10 cellular contexts compared by ENCODE assay signal in genomic region chr14:23631234-23631633, GRCh38. TPM values are rescaled to one million over a fixed set of nuclear protein-coding genes. Genes with fewer than 3 reads are reported as not detected.
DNase-seq lines count a peak whose midpoint lies in the region; ATAC-seq and TF ChIP-seq lines count a peak whose summit lies in the region.
"Had no signal": no experiment of that assay in that cellular context is flagged by ENCODE, and none has a peak within 500 bp of the region (broad histone marks: within the 10 kb centered on the region; RNA-seq: fewer than 3 reads in every experiment).

No MANE protein-coding gene starts in this region.

- H3K9me2 ChIP-seq in PC-9 (ENCODE audit: insufficient read depth) = no peaks in the 10 kb centered on the region

- H3K9me3 Mint-ChIP-seq in mesothelial cell of epicardium = peaks cover 6% of the 10 kb centered on the region
- peaks cover 0 to under 1% (median 0%) of the 10 kb centered on the region in 3 donors for H3K9me3 Mint-ChIP-seq in T-cell

- no peaks in the 10 kb centered on the region; the same call in 1 of the 2 replicates for H3F3A ChIP-seq in PC-9 (ENCODE audit: insufficient read depth, low read depth)

- H3K4me3 Mint-ChIP-seq in mesothelial cell of epicardium (no peak overlapping the region), T-cell (no peak overlapping the region)

- peaks cover 8% of the 10 kb centered on the region for H3K4me1 ChIP-seq in PC-9 (replicated peaks; ENCODE audit: insufficient read depth)
- peaks cover 32% of the 10 kb centered on the region for H3K4me1 ChIP-seq in body of pancreas
- H3K4me1 ChIP-seq in spleen = peaks cover 14 to 27% (median 21%) of the 10 kb centered on the region in 6 donors

- BruUV-seq in PC-9 (replicated peaks; lab: Mats Ljungman, UMichigan) = no TSS peak

- intact Hi-C loops in PC-9 (cut with micrococcal nuclease; ENCODE audit: unreplicated experiment) = loop anchor here (5.0 kb wide), 1 partner anchor 36 kb away; no protein-coding TSS in a partner anchor
- intact Hi-C loops in body of pancreas (cut with DNase I) = no loop called here
- intact Hi-C loops in spleen (cut with DNase I; ENCODE audit: low total_unique reads) = no loop called here

- peak overlapping the region; percentile 53 for H3K27ac Mint-ChIP-seq in mesothelial cell of epicardium
- peak overlapping the region in 1 of 2 donors; percentile 43 for H3K27ac Mint-ChIP-seq in T-cell

- TF ChIP-seq CTCF in PC-9 (conservative IDR thresholded peaks at IDR 0.05) (no peak), body of pancreas (IDR thresholded peaks at IDR 0.05) (no peak), mesothelial cell of epicardium (IDR thresholded peaks at IDR 0.05; ENCODE audit: unreplicated experiment) (no peak), spleen (IDR thresholded peaks at IDR 0.05 in 8 of 11, conservative IDR thresholded peaks at IDR 0.05 in 3 of 11) (no peak)

- H3K27ac ChIP-seq in PC-9 (no peak overlapping the region), body of pancreas (peak overlapping the region in 3 of 4 donors; percentile 72 to 80 (median 76)), spleen (peak overlapping the region in 5 of 8 donors; percentile 39 to 72 (median 70))

- peaks cover 33% of the 10 kb centered on the region for H3K4me1 Mint-ChIP-seq in mesothelial cell of epicardium
- H3K4me1 Mint-ChIP-seq in T-cell = peaks cover 7 to 11% (median 11%) of the 10 kb centered on the region in 3 donors

- ATAC-seq in body of pancreas = no peak
- no peak for ATAC-seq in T-cell (replicated peaks in 1 of 4)
- ATAC-seq in HG02981 (IDR thresholded peaks at IDR 0.05; ENCODE audit: unreplicated experiment) = no peak

- H3K4me2 ChIP-seq in PC-9 = 0 out of 2 replicates have a peak overlapping the region, but pooled peaks have one; percentile 34

- H3K9me3 ChIP-seq in PC-9 (ENCODE audit: insufficient read depth, low read depth) (no peaks in the 10 kb centered on the region), body of pancreas (no peaks in the 10 kb centered on the region), spleen (peaks cover 0 to 5% (median 1%) of the 10 kb centered on the region in 8 donors)

- peaks cover under 1% of the 10 kb centered on the region for H3K79me2 ChIP-seq in PC-9 (ENCODE audit: low read depth)

- H2AFZ ChIP-seq in PC-9 = no peak overlapping the region

- POLR2A ChIA-PET in PC-9 (lab: Charles Lee; ENCODE audit: unreplicated experiment) (no interaction called here), T-cell (lab: Charles Lee) (interaction anchor here in 1 of 2 donors (0.6 kb wide), 1 partner anchor 152 kb away, joined by 16 read pairs; no protein-coding TSS in a partner anchor)

- H3K27me3 ChIP-seq in PC-9 (ENCODE audit: insufficient read depth, low read depth) = no peaks in the 10 kb centered on the region
- H3K27me3 ChIP-seq in body of pancreas = no peaks in the 10 kb centered on the region
- H3K27me3 ChIP-seq in spleen (replicated peaks in 1 of 7) = no peaks in the 10 kb centered on the region

- no peak for TF ChIP-seq POLR2A in body of pancreas (IDR thresholded peaks at IDR 0.05)
- TF ChIP-seq POLR2A in spleen (IDR thresholded peaks at IDR 0.05) = no peak

- H3K36me3 Mint-ChIP-seq in mesothelial cell of epicardium (no peaks in the 10 kb centered on the region), T-cell (no peaks in the 10 kb centered on the region)

- DNase-seq in PC-9 (no peak), body of pancreas (no peak), mesothelial cell of epicardium (ENCODE audit: low spot score in 2 of 2, unreplicated experiment in 2 of 2) (no peak), spleen (no peak), T-cell (no peak), GDM1 (lab: John Stamatoyannopoulos, UW) (no peak)

- H4K20me1 ChIP-seq in PC-9 (ENCODE audit: insufficient read depth) = no peaks in the 10 kb centered on the region

- H3K4me3 ChIP-seq in PC-9 (no peak overlapping the region), body of pancreas (no peak overlapping the region), spleen (no peak overlapping the region)

- no peaks in the 10 kb centered on the region for H3K27me3 Mint-ChIP-seq in mesothelial cell of epicardium (ENCODE audit: low read depth)
- H3K27me3 Mint-ChIP-seq in T-cell = no peaks in the 10 kb centered on the region

- no peaks in the 10 kb centered on the region for H3K36me3 ChIP-seq in PC-9 (ENCODE audit: low read depth)
- no peaks in the 10 kb centered on the region for H3K36me3 ChIP-seq in body of pancreas (replicated peaks in 1 of 2; ENCODE audit: insufficient read depth in 1 of 2, low read depth in 2 of 2)
- H3K36me3 ChIP-seq in spleen = no peaks in the 10 kb centered on the region

- CTCF ChIA-PET in PC-9 (lab: Charles Lee) (interaction anchor here (0.6 to 3.0 kb wide), 10 partner anchors 9 to 1578 kb away, joined by 3 to 13 read pairs (median 6); no protein-coding TSS in a partner anchor), T-cell (lab: Charles Lee) (interaction anchor here (0.5 to 3.0 kb wide), 18 partner anchors 10 to 554 kb away, joined by 3 to 16 read pairs (median 6); no protein-coding TSS in a partner anchor)

RNA-seq across cellular contexts. Expression of gene DHRS2, which starts 4.9 kb away (rescaled TPM):
- 0.55 and 1.3 TPM in 2 replicates for total RNA-seq in PC-9 (2021)
- 1 to 10 TPM; 1.3 to 3.3 TPM for total RNA-seq in body of pancreas
- total RNA-seq in mesothelial cell of epicardium = 1.2 to 1.6 TPM (median 1.5 TPM) in 3 replicates
- 10 to 100 TPM in 6 of 7 donors, 1 to 10 TPM in 1; 3.3 to 30.6 (median 14.5) TPM for total RNA-seq in spleen
- 10 to 100 TPM in 2 of 3 donors, 1 to 10 TPM in 1; 8.3 to 17.1 (median 13.7) TPM for polyA plus RNA-seq in spleen
- under 1 TPM in 4 of 5 donors, not detected in 1; 0.19 to 0.82 (median 0.52) TPM for total RNA-seq in T-cell
- total RNA-seq: OCI-LY7 had no signal

RNA-seq across cellular contexts. Expression of gene JPH4, which starts 52.6 kb away (rescaled TPM):
- total RNA-seq in PC-9 (2021) = not detected in 2 replicates
- total RNA-seq in body of pancreas = under 1 TPM; 0.52 to 0.99 TPM
- 6.4 to 7.4 TPM (median 7.3 TPM) in 3 replicates for total RNA-seq in mesothelial cell of epicardium
- total RNA-seq in spleen = 10 to 100 TPM in 2 of 7 donors, 1 to 10 TPM in 5; 1.2 to 17.3 (median 5.8) TPM
- polyA plus RNA-seq in spleen = under 1 TPM; 0.70 to 0.93 (median 0.93) TPM
- total RNA-seq in T-cell = under 1 TPM in 2 of 5 donors, not detected in 3; 0.10 to 0.13 TPM
- total RNA-seq: OCI-LY7 had no signal
- polyA plus RNA-seq: AG04450, BJ had no signal
